7 cellular contexts compared by ENCODE assay signal in genomic region chr10:28678687-28679457, GRCh38. TPM values are rescaled to one million over a fixed set of nuclear protein-coding genes. Genes with fewer than 3 reads are reported as not detected.
DNase-seq lines count a peak whose midpoint lies in the region; ATAC-seq, FAIRE-seq and TF ChIP-seq lines count a peak whose summit lies in the region.

No MANE protein-coding gene starts in this region.

- H3K4ac ChIP-seq in H1 (replicated peaks; ENCODE audit: insufficient read length, low read depth, low read length), result no peak overlapping the region

- TF ChIP-seq POLR2A in H1 (IDR thresholded peaks at IDR 0.05; ENCODE audit: control extremely low read depth in 1 of 2, low read depth in 2 of 2, low read length in 2 of 2), result no peak

- H3K27me3 Mint-ChIP-seq in natural killer cell (ENCODE audit: low read depth in 2 of 2), result peaks cover 46 to 58% of the 10 kb centered on the region in 2 donors

- H3K4me1 Mint-ChIP-seq in natural killer cell, result peaks cover 25 to 28% of the 10 kb centered on the region in 2 donors

- H2BK120ac ChIP-seq in H1 (replicated peaks; ENCODE audit: low read depth, low read length), result peak overlapping the region; percentile 28

- FAIRE-seq in H1 (lab: Jason Lieb, UNC), result no peak

- H2BK5ac ChIP-seq in H1 (ENCODE audit: low read depth, low read length), result no peak overlapping the region

- H4K5ac ChIP-seq in H1 (ENCODE audit: insufficient read length, low read depth, low read length), result no peak overlapping the region

- peak overlapping the region; percentile 91 for H3K4me3 ChIP-seq in OCI-LY3 (ENCODE audit: low read length)
- peak overlapping the region; percentile 53 to 98 (median 84) for H3K4me3 ChIP-seq in H1 (ENCODE audit: extremely low read depth in 1 of 4, insufficient read depth in 2 of 4, low read depth in 3 of 4, low read length in 4 of 4)

- H3K27ac ChIP-seq in OCI-LY3 (ENCODE audit: low read length) (peak overlapping the region; percentile 40), H1 (ENCODE audit: low read depth, low read length) (no peak overlapping the region)

- peak overlapping the region; percentile 90 for H3K4me2 ChIP-seq in OCI-LY3 (ENCODE audit: low read length)
- peak overlapping the region; percentile 96 to 100 for H3K4me2 ChIP-seq in H1 (ENCODE audit: insufficient read depth in 1 of 2, low read depth in 2 of 2, low read length in 2 of 2)

- H4K8ac ChIP-seq in H1 (ENCODE audit: extremely low read depth, insufficient read depth, low read length), result no peak overlapping the region

- H3K14ac ChIP-seq in H1 (ENCODE audit: insufficient read length), result no peak overlapping the region

- DNase-seq in HEK293T (ENCODE audit: extremely low spot score), result peak; percentile 15
- no peak for DNase-seq in H1 (ENCODE audit: low read depth in 1 of 2, low spot score in 2 of 2)
- DNase-seq in natural killer cell, result no peak
- no peak for DNase-seq in occipital lobe (lab: John Stamatoyannopoulos, UW)

- ATAC-seq in natural killer cell (no peak), GM19467 (IDR thresholded peaks at IDR 0.05; ENCODE audit: unreplicated experiment) (no peak), HG03565 (IDR thresholded peaks at IDR 0.05; ENCODE audit: unreplicated experiment) (no peak)

- H3K9ac ChIP-seq in OCI-LY3 (ENCODE audit: low read length) (peak overlapping the region; percentile 78), H1 (replicated peaks in 1 of 4; ENCODE audit: extremely low read depth in 1 of 4, low read depth in 3 of 4, low read length in 3 of 4) (peak overlapping the region in 3 of 4 experiments; percentile 62 to 87 (median 69); a peak in 3 of 7 replicates)

- H3K79me2 ChIP-seq in OCI-LY3 (ENCODE audit: low read length) (peaks cover 24% of the 10 kb centered on the region), H1 (ENCODE audit: control insufficient read depth in 1 of 2, insufficient read depth in 2 of 2, low read length in 2 of 2) (peaks cover 16 to 53% of the 10 kb centered on the region in 2 experiments)

- peak overlapping the region; percentile 81 for H3K4me3 Mint-ChIP-seq in natural killer cell

- no peak for TF ChIP-seq EP300 in H1 (IDR thresholded peaks at IDR 0.05; ENCODE audit: borderline replicate concordance in 1 of 2, low read depth in 2 of 2, low read length in 2 of 2)

- H2BK15ac ChIP-seq in H1 (ENCODE audit: low read length), result 0 out of 2 replicates have a peak overlapping the region, but pooled peaks have one; percentile 72

- 3% methylated on average over 12 of the region's 12 CpGs; no CpG with 5 or more reads in 1 of the 2 experiments for WGBS in H1 (ENCODE audit: extremely low coverage in 1 of 2, insufficient coverage in 1 of 2, insufficient read length in 1 of 2, insufficient replicate concordance in 2 of 2, low coverage in 1 of 2, low lambda C conversion rate in 2 of 2, missing lambda C conversion rate in 1 of 2), 2 experiments

- H3K27ac Mint-ChIP-seq in natural killer cell, result peak overlapping the region in 1 of 2 donors; percentile 74

- 0 out of 2 replicates have a peak overlapping the region, but pooled peaks have one; percentile 70 for H2AK5ac ChIP-seq in H1 (ENCODE audit: low read depth, low read length)

- H3K79me1 ChIP-seq in H1 (ENCODE audit: low read depth, low read length), result peaks cover 12% of the 10 kb centered on the region

- H3K9me3 Mint-ChIP-seq in natural killer cell, result no peaks in the 10 kb centered on the region

- H3K9me3 ChIP-seq in OCI-LY3 (ENCODE audit: insufficient read depth, low read length) (no peaks in the 10 kb centered on the region), H1 (ENCODE audit: insufficient read depth in 2 of 2, low read depth in 1 of 2, low read length in 1 of 2) (no peaks in the 10 kb centered on the region)

- CTCF ChIA-PET in HEK293T (lab: Yijun Ruan, JAX), result interaction anchor here (0.5 to 0.8 kb wide), 3 partner anchors 16 to 1455 kb away, joined by 3 to 5 read pairs (median 3); no protein-coding TSS in a partner anchor
- CTCF ChIA-PET in H1 (lab: Charles Lee; ENCODE audit: partially characterized antibody), result interaction anchor here (1.1 to 1.8 kb wide), 2 partner anchors 15 to 478 kb away, joined by 4 to 5 read pairs; no protein-coding TSS in a partner anchor

- H3K18ac ChIP-seq in H1 (ENCODE audit: extremely low read depth, low read length), result 0 out of 2 replicates have a peak overlapping the region, but pooled peaks have one; percentile 78

- POLR2A ChIA-PET in HEK293T (lab: Yijun Ruan, JAX) (interaction anchor here (0.8 to 2.2 kb wide), 11 partner anchors 8 to 144 kb away, joined by 3 to 18 read pairs (median 4); no protein-coding TSS in a partner anchor), H1 (lab: Charles Lee; ENCODE audit: partially characterized antibody) (interaction anchor here (0.5 to 2.9 kb wide), 6 partner anchors 10 to 312 kb away, joined by 3 to 7 read pairs (median 3); no protein-coding TSS in a partner anchor)

- H4K91ac ChIP-seq in H1 (replicated peaks; ENCODE audit: insufficient read length, low read length), result no peak overlapping the region

- no peak overlapping the region for H2BK20ac ChIP-seq in H1 (ENCODE audit: low read length)

- H2AFZ ChIP-seq in OCI-LY3 (ENCODE audit: low read depth, low read length) (no peak overlapping the region), H1 (ENCODE audit: low read length) (no peak overlapping the region)

- peaks cover 15% of the 10 kb centered on the region for H3K36me3 ChIP-seq in OCI-LY3 (replicated peaks; ENCODE audit: low read depth, low read length)
- H3K36me3 ChIP-seq in H1 (ENCODE audit: control insufficient read depth in 2 of 4, insufficient read depth in 4 of 4, low read length in 3 of 4), result peaks cover 0 to 22% (median 11%) of the 10 kb centered on the region in 4 experiments; a peak in 6 of 8 replicates

- H3K23me2 ChIP-seq in H1 (ENCODE audit: low read depth, low read length), result peaks cover 17% of the 10 kb centered on the region; the same call in 1 of the 2 replicates

- peaks cover 19% of the 10 kb centered on the region; the same call in 1 of the 2 replicates for H4K20me1 ChIP-seq in OCI-LY3 (ENCODE audit: insufficient read depth, low read length)
- H4K20me1 ChIP-seq in H1 (replicated peaks in 1 of 2; ENCODE audit: control insufficient read depth in 1 of 2, insufficient read depth in 2 of 2, low read length in 2 of 2), result peaks cover 12 to 16% of the 10 kb centered on the region in 2 experiments

- H3K56ac ChIP-seq in H1 (replicated peaks; ENCODE audit: insufficient read length, low read depth, low read length), result no peak overlapping the region

- H3K23ac ChIP-seq in H1 (ENCODE audit: insufficient read length), result no peak overlapping the region

- intact Hi-C loops in natural killer cell (cut with micrococcal nuclease), result no loop called here

- H3K4me1 ChIP-seq in OCI-LY3 (ENCODE audit: low read length), result peaks cover 24% of the 10 kb centered on the region
- peaks cover 2 to 8% (median 5%) of the 10 kb centered on the region in 4 experiments; a peak in 4 of 7 replicates for H3K4me1 ChIP-seq in H1 (replicated peaks in 1 of 4; ENCODE audit: control insufficient read depth in 3 of 4, insufficient read depth in 4 of 4, low read length in 3 of 4)

- H2BK12ac ChIP-seq in H1 (ENCODE audit: low read depth, low read length), result peak overlapping the region; percentile 80; the same call in 1 of the 2 replicates

- TF ChIP-seq RAD21 in H1 (IDR thresholded peaks at IDR 0.05 in 1 of 2, conservative IDR thresholded peaks at IDR 0.05 in 1 of 2; ENCODE audit: low read depth in 2 of 2, low read length in 2 of 2), result no peak

- H3K27me3 ChIP-seq in OCI-LY3 (ENCODE audit: low read depth, low read length) (peaks cover 19% of the 10 kb centered on the region), H1 (replicated peaks in 1 of 4; ENCODE audit: control insufficient read depth in 3 of 4, extremely low read depth in 1 of 4, insufficient read depth in 3 of 4, low read length in 3 of 4) (peaks cover 0 to 7% (median 4%) of the 10 kb centered on the region in 4 experiments; a peak in 4 of 7 replicates)

- H3K36me3 Mint-ChIP-seq in natural killer cell, result no peaks in the 10 kb centered on the region

- TF ChIP-seq CTCF in OCI-LY3 (IDR thresholded peaks at IDR 0.05; ENCODE audit: low read depth, low read length) (no peak), H1 (IDR thresholded peaks at IDR 0.05; ENCODE audit: control extremely low read depth in 1 of 3, insufficient read depth in 1 of 3, low read depth in 1 of 3, low read length in 3 of 3) (no peak), natural killer cell (IDR thresholded peaks at IDR 0.05) (no peak)

TF ChIP-seq in HEK293T, 16 proteins besides CTCF, POLR2A, EP300 and RAD21 (continues in another document):
- TF ChIP-seq ZNF384 (IDR thresholded peaks at IDR 0.05) (peak; percentile 66), FOXA1 (IDR thresholded peaks at IDR 0.05) (no peak)

TF ChIP-seq in H1, 55 proteins besides CTCF, POLR2A, EP300 and RAD21:
- TF ChIP-seq KDM1A (IDR thresholded peaks at IDR 0.05; ENCODE audit: borderline replicate concordance, low read length) (no peak), NRF1 (IDR thresholded peaks at IDR 0.05; ENCODE audit: low read depth, low read length) (no peak), FOSL1 (IDR thresholded peaks at IDR 0.05; ENCODE audit: insufficient read depth, low read depth, low read length) (no peak), SIRT6 (IDR thresholded peaks at IDR 0.05; ENCODE audit: low read length) (no peak), SIX5 (IDR thresholded peaks at IDR 0.05; ENCODE audit: low read depth, low read length) (no peak), KDM5A (IDR thresholded peaks at IDR 0.05; ENCODE audit: low read length) (no peak), ASH2L (IDR thresholded peaks at IDR 0.05; ENCODE audit: low read length) (no peak), PHF8 (conservative IDR thresholded peaks at IDR 0.05; ENCODE audit: low read depth, low read length) (no peak)

RNA-seq across cellular contexts. Expression of gene BAMBI, which starts 1.6 kb away (rescaled TPM):
- 26.4 and 28.4 TPM in 2 replicates for total RNA-seq in H1 (2021; fragmentation: NEBNext Ultra II Directional; extraction: Animal tissue kit (Norgen Biotek cat#: 25700))
- 5.6 and 7.3 TPM in 2 replicates for polyA plus RNA-seq in H1 (2011; rRNA removed)
- 6.3 TPM for polyA plus RNA-seq in H1 (2011; cell fraction: cytosol; rRNA removed)
- 9.8 TPM for polyA plus RNA-seq in H1 (2011; cell fraction: nucleus; rRNA removed)
- polyA plus RNA-seq in H1 (2012, experiment 1 of 2), result 11.0 to 16.9 TPM (median 14.0 TPM) in 4 replicates
- 11.2 TPM for polyA plus RNA-seq in H1 (2012, experiment 2 of 2)
- 28.3 TPM for polyA plus RNA-seq in H1 (2013, experiment 1 of 2)
- polyA plus RNA-seq in H1 (2013, experiment 2 of 2), result 37.5 TPM
- 3.6 and 4.3 TPM in 2 replicates for polyA minus RNA-seq in H1 (2011; rRNA and poly(A)+ RNA removed)
- 3.5 TPM for polyA minus RNA-seq in H1 (2011; cell fraction: cytosol; rRNA and poly(A)+ RNA removed)
- 5.9 TPM for polyA minus RNA-seq in H1 (2011; cell fraction: nucleus; rRNA and poly(A)+ RNA removed)
- total RNA-seq in natural killer cell, result under 1 TPM; 0.70 to 0.95 (median 0.94) TPM
- total RNA-seq in occipital lobe, result 2.3 TPM
